ENCODE assay signal across 23 cellular contexts in genomic region chr11:117546431-117547160, GRCh38.
DNase-seq lines count a peak whose midpoint lies in the region; TF ChIP-seq lines count a peak whose summit lies in the region.
"Had no signal": no experiment of that assay in that cellular context is flagged by ENCODE, and none has a peak within 500 bp of the region (broad histone marks: within the 10 kb centered on the region; RNA-seq: fewer than 3 reads in every experiment).

No MANE protein-coding gene starts in this region.

- H3K27me3 ChIP-seq in colonic mucosa, result no peaks in the 10 kb centered on the region
- H3K27me3 ChIP-seq: breast epithelium, thyroid gland had no signal

- TF ChIP-seq CTCF in chondrocyte (IDR thresholded peaks at IDR 0.05) (no peak), colonic mucosa (IDR thresholded peaks at IDR 0.05) (no peak)

- intact Hi-C loops in colonic mucosa (cut with DNase I), result no loop called here

- H3K27ac Mint-ChIP-seq in chondrocyte (ENCODE audit: unreplicated experiment), result no peak overlapping the region
- H3K27ac Mint-ChIP-seq: activated T-cell treated with anti-CD3 and anti-CD28 coated beads, Interleukin-2, amount 50 U/mL, for 24 hours; IgD-negative memory B cell; natural killer cell treated with Interleukin-12 subunit alpha and Interleukin-12 subunit beta and Interleukin-15 and Interleukin-18, amount 100 ng/mL, for 72 hours; stimulated activated naive CD8-positive, alpha-beta T cell treated with anti-CD3 and anti-CD28 coated beads, Interleukin-15, amount 100 ng/mL, for 72 hours; T-helper 17 cell had no signal

- peak; percentile 62 for DNase-seq in NCI-H1092 treated with DMSO at 0.1 percent for 48 hours (lab: John Stamatoyannopoulos, UW)
- peak; percentile 96 for DNase-seq in NCI-H2107 treated with DMSO at 0.1 percent for 48 hours (lab: John Stamatoyannopoulos, UW; ENCODE audit: unreplicated experiment)
- peak; percentile 62 for DNase-seq in chondrocyte (ENCODE audit: low spot score)
- DNase-seq in putamen (ENCODE audit: low spot score), result peak; percentile 27
- DNase-seq in HEK293T (ENCODE audit: extremely low spot score), result no peak
- no peak for DNase-seq in SHP77 treated with DMSO at 0.1 percent for 48 hours (lab: John Stamatoyannopoulos, UW)
- no peak for DNase-seq in colonic mucosa
- DNase-seq: activated CD4-positive, alpha-beta T cell treated with anti-CD3 and anti-CD28 coated beads for 4 hours; activated naive CD4-positive, alpha-beta T cell; activated T-cell treated with anti-CD3 and anti-CD28 coated beads, Interleukin-2, amount 50 U/mL, for 24 hours; cortex of kidney; EL; islet precursor cell; NCI-H1930; SK-N-SH; stimulated activated naive CD8-positive, alpha-beta T cell treated with anti-CD3 and anti-CD28 coated beads, Interleukin-15, amount 100 ng/mL, for 72 hours; T-helper 17 cell; thyroid gland had no signal

- CTCF ChIA-PET in HEK293T (lab: Yijun Ruan, JAX), result no interaction called here

- peaks cover 3% of the 10 kb centered on the region for H3K4me1 ChIP-seq in colonic mucosa
- H3K4me1 ChIP-seq: breast epithelium, prostate gland, thyroid gland had no signal

- no peak overlapping the region for H3K27ac ChIP-seq in colonic mucosa
- H3K27ac ChIP-seq: breast epithelium, prostate gland, RWPE1, thyroid gland had no signal

- no peaks in the 10 kb centered on the region for H3K4me1 Mint-ChIP-seq in chondrocyte (ENCODE audit: low read depth)
- H3K4me1 Mint-ChIP-seq: IgD-negative memory B cell; stimulated activated naive CD8-positive, alpha-beta T cell treated with anti-CD3 and anti-CD28 coated beads, Interleukin-15, amount 100 ng/mL, for 72 hours had no signal

- POLR2A ChIA-PET in HEK293T (lab: Yijun Ruan, JAX), result no interaction called here

- no peaks in the 10 kb centered on the region for H3K36me3 Mint-ChIP-seq in chondrocyte (ENCODE audit: low read depth)
- H3K36me3 Mint-ChIP-seq: natural killer cell treated with Interleukin-12 subunit alpha and Interleukin-12 subunit beta and Interleukin-15 and Interleukin-18, amount 100 ng/mL, for 72 hours had no signal

- H3K4me3 ChIP-seq in colonic mucosa, result no peak overlapping the region
- H3K4me3 ChIP-seq: breast epithelium, prostate gland, thyroid gland had no signal

- no peak overlapping the region for H3K9ac ChIP-seq in colonic mucosa (ENCODE audit: low read depth in 2 of 2, low read length in 2 of 2)
- H3K9ac ChIP-seq: SK-N-SH had no signal

- H3K27me3 Mint-ChIP-seq in chondrocyte (ENCODE audit: low read depth), result peaks cover 48% of the 10 kb centered on the region
- H3K27me3 Mint-ChIP-seq: activated T-cell treated with anti-CD3 and anti-CD28 coated beads, Interleukin-2, amount 50 U/mL, for 24 hours had no signal

- no peaks in the 10 kb centered on the region for H3K9me3 Mint-ChIP-seq in chondrocyte (ENCODE audit: low read depth)
- H3K9me3 Mint-ChIP-seq: activated T-cell treated with anti-CD3 and anti-CD28 coated beads, Interleukin-2, amount 50 U/mL, for 24 hours; natural killer cell treated with Interleukin-12 subunit alpha and Interleukin-12 subunit beta and Interleukin-15 and Interleukin-18, amount 100 ng/mL, for 72 hours; stimulated activated naive CD8-positive, alpha-beta T cell treated with anti-CD3 and anti-CD28 coated beads, Interleukin-15, amount 100 ng/mL, for 72 hours had no signal

- no peaks in the 10 kb centered on the region for H3K36me3 ChIP-seq in colonic mucosa
- H3K36me3 ChIP-seq: breast epithelium, prostate gland, thyroid gland had no signal

- no peak overlapping the region for H3K4me3 Mint-ChIP-seq in chondrocyte (ENCODE audit: unreplicated experiment)
- H3K4me3 Mint-ChIP-seq: activated T-cell treated with anti-CD3 and anti-CD28 coated beads, Interleukin-2, amount 50 U/mL, for 24 hours; IgD-negative memory B cell; natural killer cell treated with Interleukin-12 subunit alpha and Interleukin-12 subunit beta and Interleukin-15 and Interleukin-18, amount 100 ng/mL, for 72 hours; stimulated activated naive CD8-positive, alpha-beta T cell treated with anti-CD3 and anti-CD28 coated beads, Interleukin-15, amount 100 ng/mL, for 72 hours; T-helper 17 cell had no signal

- H3K9me3 ChIP-seq in colonic mucosa, result no peaks in the 10 kb centered on the region
- H3K9me3 ChIP-seq: prostate gland, SK-N-SH, thyroid gland had no signal

TF ChIP-seq in HEK293T, 16 proteins besides CTCF, POLR2A, EP300 and RAD21:
- TF ChIP-seq FOXM1 (IDR thresholded peaks at IDR 0.05; ENCODE audit: borderline replicate concordance), result no peak
- no peak for TF ChIP-seq ZNF384 (IDR thresholded peaks at IDR 0.05)
- no peak for TF ChIP-seq SP1 (IDR thresholded peaks at IDR 0.05)
- TF ChIP-seq BHLHE40 (IDR thresholded peaks at IDR 0.05; ENCODE audit: borderline replicate concordance), result no peak
- no peak for TF ChIP-seq CTBP1 (IDR thresholded peaks at IDR 0.05; ENCODE audit: borderline replicate concordance)
- TF ChIP-seq NFRKB (IDR thresholded peaks at IDR 0.05), result no peak
- TF ChIP-seq FOXK2 (IDR thresholded peaks at IDR 0.05), result no peak
- no peak for TF ChIP-seq L3MBTL2 (conservative IDR thresholded peaks at IDR 0.05)
- TF ChIP-seq TARDBP (IDR thresholded peaks at IDR 0.05), result no peak
- TF ChIP-seq HDGF (IDR thresholded peaks at IDR 0.05; ENCODE audit: borderline replicate concordance), result no peak
- TF ChIP-seq, protein P1, sequence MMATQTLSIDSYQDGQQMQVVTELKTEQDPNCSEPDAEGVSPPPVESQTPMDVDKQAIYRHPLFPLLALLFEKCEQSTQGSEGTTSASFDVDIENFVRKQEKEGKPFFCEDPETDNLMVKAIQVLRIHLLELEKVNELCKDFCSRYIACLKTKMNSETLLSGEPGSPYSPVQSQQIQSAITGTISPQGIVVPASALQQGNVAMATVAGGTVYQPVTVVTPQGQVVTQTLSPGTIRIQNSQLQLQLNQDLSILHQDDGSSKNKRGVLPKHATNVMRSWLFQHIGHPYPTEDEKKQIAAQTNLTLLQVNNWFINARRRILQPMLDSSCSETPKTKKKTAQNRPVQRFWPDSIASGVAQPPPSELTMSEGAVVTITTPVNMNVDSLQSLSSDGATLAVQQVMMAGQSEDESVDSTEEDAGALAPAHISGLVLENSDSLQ (IDR thresholded peaks at IDR 0.05), result no peak
- TF ChIP-seq FOXA1 (IDR thresholded peaks at IDR 0.05), result no peak
- no peak for TF ChIP-seq SUZ12 (IDR thresholded peaks at IDR 0.05)
- TF ChIP-seq ARNT (IDR thresholded peaks at IDR 0.05), result no peak
- TF ChIP-seq ELF4 (IDR thresholded peaks at IDR 0.05), result no peak
- TF ChIP-seq LEF1 (IDR thresholded peaks at IDR 0.05; ENCODE audit: borderline replicate concordance), result no peak

Comparison
In these comparisons a context has a peak if more than half of its experiments do, and no peak if none do; other contexts are left out.
1. DNase-seq: peak in NCI-H1092 treated with DMSO at 0.1 percent for 48 hours (single experiment), NCI-H2107 treated with DMSO at 0.1 percent for 48 hours (single experiment), chondrocyte (single experiment) and putamen (single experiment); none in HEK293T (single experiment), SHP77 treated with DMSO at 0.1 percent for 48 hours (single experiment) and colonic mucosa (single experiment).